Comparison of ENCODE assay signal across 7 cellular contexts in the genomic region with DNA sequence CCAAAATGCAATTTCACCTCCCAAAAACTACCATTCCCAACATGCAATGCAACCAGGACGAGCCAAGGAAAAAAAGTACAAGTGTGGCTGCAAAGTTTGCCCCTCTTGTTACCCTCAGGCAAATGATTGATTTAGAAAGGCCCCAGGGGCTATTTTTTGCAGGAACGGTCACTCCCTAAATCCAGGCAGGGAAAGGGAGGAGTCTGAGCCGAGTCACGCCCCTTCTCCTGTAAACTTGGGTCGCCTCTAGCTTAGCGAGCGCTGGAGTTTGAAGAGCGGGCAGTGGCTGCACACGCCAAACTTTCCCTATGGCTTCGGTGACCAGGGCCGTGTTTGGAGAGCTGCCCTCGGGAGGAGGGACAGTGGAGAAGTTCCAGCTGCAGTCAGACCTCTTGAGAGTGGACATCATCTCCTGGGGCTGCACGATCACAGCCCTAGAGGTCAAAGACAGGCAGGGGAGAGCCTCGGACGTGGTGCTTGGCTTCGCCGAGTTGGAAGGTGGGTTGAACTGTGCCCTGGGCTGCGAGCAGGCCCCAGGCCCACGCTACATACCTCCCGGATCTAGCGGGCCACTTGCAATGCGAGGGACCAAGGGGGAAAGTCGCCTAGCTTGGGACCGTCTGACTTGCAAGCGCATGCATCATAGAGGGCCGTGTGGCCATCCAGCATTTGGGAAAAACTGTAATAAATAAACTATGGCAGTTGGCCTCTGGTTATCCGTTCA. TPM values are rescaled to one million over a fixed set of nuclear protein-coding genes. Genes with fewer than 3 reads are reported as not detected.
DNase-seq lines count a peak whose midpoint lies in the region; ATAC-seq, FAIRE-seq and TF ChIP-seq lines count a peak whose summit lies in the region.

Gene GALM (plus strand): TSS at position 261 of the 724 bp plus-strand sequence. CDS start 48 bp downstream, at position 309.

- H3K27ac ChIP-seq in heart right ventricle (peak within 1 kb of the TSS; percentile 29 to 87 (median 71)), pancreas (peak within 1 kb of the TSS; percentile 31 to 77 (median 56))

- H3K36me3 ChIP-seq in heart right ventricle (no peaks in the 10 kb centered on the region), pancreas (no peaks in the 10 kb centered on the region)

- intact Hi-C loops in heart right ventricle (cut with DNase I) = loop anchor here in 8 of 10 donors (2.0 to 10.0 kb wide), 4 partner anchors 61 to 84 kb away; partner anchors contain the start of gene HNRNPLL (in 8 of the 8)
- intact Hi-C loops in pancreas (cut with DNase I) = no loop called here

- TF ChIP-seq CTCF in heart right ventricle (IDR thresholded peaks at IDR 0.05) (no peak), pancreas (IDR thresholded peaks at IDR 0.05) (no peak)

- DNase-seq in GM12892 (ENCODE audit: insufficient read length) (no peak), SHP77 treated with DMSO at 0.1 percent for 48 hours (lab: John Stamatoyannopoulos, UW) (peak; percentile 62), amygdala (lab: John Stamatoyannopoulos, UW) (peak in 50 of 56 donors; percentile 3 to 79 (median 36)), heart right ventricle (peak; percentile 78 to 91), pancreas (peak; percentile 79 to 93 (median 88))

- no peaks in the 10 kb centered on the region for H3K27me3 ChIP-seq in heart right ventricle
- H3K27me3 ChIP-seq in pancreas = no peaks in the 10 kb centered on the region

- H3K4me3 ChIP-seq in heart right ventricle (peak within 1 kb of the TSS; percentile 39 to 78 (median 65)), pancreas (peak within 1 kb of the TSS; percentile 31 to 69 (median 44))

- no peaks in the 10 kb centered on the region for H3K9me3 ChIP-seq in heart right ventricle
- no peaks in the 10 kb centered on the region for H3K9me3 ChIP-seq in pancreas

- FAIRE-seq in GM12892 (lab: Jason Lieb, UNC) (peak; percentile 54), pancreas (lab: Jason Lieb, UNC) (peak; percentile 69)

- H3K4me1 ChIP-seq in heart right ventricle (peaks cover 0 to 55% (median 10%) of the 10 kb centered on the region in 9 donors), pancreas (peaks cover 0 to 23% (median 19%) of the 10 kb centered on the region in 3 donors)

- 0 to 1% methylated on average over 27 of the region's 27 CpGs for WGBS in heart right ventricle, 2 donors
- 0 to 1% methylated on average over 27 of the region's 27 CpGs for WGBS in pancreas, 2 donors

- TF ChIP-seq POLR2A in GM12892 (IDR thresholded peaks at IDR 0.05; ENCODE audit: low read depth, low read length) = no peak

- ATAC-seq in HG03354 (IDR thresholded peaks at IDR 0.05; ENCODE audit: poor library complexity, severe bottlenecking, unreplicated experiment) = peak; percentile 64
- peak; percentile 94 to 98 (median 96) for ATAC-seq in heart right ventricle
- ATAC-seq in pancreas = peak; percentile 94 to 97 (median 96)
- no peak for ATAC-seq in GM19467 (IDR thresholded peaks at IDR 0.05; ENCODE audit: unreplicated experiment)

RNA-seq across cellular contexts. Expression of gene GALM, which starts in this region (rescaled TPM):
- 12.1 TPM for polyA plus RNA-seq in GM12892 (2012; ENCODE audit: missing spikeins)
- total RNA-seq in heart right ventricle = 10 to 100 TPM in 7 of 10 donors, 1 to 10 TPM in 3; 9.4 to 18.6 (median 11.0) TPM
- polyA plus RNA-seq in heart right ventricle = 10 to 100 TPM in 1 of 2 donors, 1 to 10 TPM in 1; 6.5 to 11.9 TPM
- 10 to 100 TPM in 1 of 6 donors, 1 to 10 TPM in 5; 6.3 to 10.9 (median 7.4) TPM for total RNA-seq in pancreas
- 1 to 10 TPM; 5.4 to 7.6 TPM for polyA plus RNA-seq in pancreas

Comparison
In these comparisons a context has a peak if more than half of its experiments do, and no peak if none do; other contexts are left out.
1. intact Hi-C loops: an anchor here in heart right ventricle (2.0 to 10.0 kb wide); none called in pancreas.